Comparison of ENCODE assay signal across 28 cellular contexts in genomic region chr10:35612385-35613106, GRCh38. TPM values are rescaled to one million over a fixed set of nuclear protein-coding genes. Genes with fewer than 3 reads are reported as not detected.
"Had no signal": no experiment of that assay in that cellular context is flagged by ENCODE, and none has a peak within 500 bp of the region (broad histone marks: within the 10 kb centered on the region; RNA-seq: fewer than 3 reads in every experiment).

No MANE protein-coding gene starts in this region.

- H3K4me2 ChIP-seq: PC-9 had no signal

- H3K36me3 ChIP-seq: adrenal gland had no signal

- H3K4me3 ChIP-seq: adrenal gland, PC-9, SK-N-MC had no signal

- ATAC-seq: activated CD8-positive, alpha-beta T cell treated with anti-CD3 and anti-CD28 coated beads, Interleukin-2, amount 10 ng/mL, durations not matched to agents 7 days and 5 days had no signal

- H2AFZ ChIP-seq: PC-9 had no signal

- FAIRE-seq: colon had no signal

- DNase-seq: activated CD4-positive, alpha-beta T cell treated with anti-CD3 and anti-CD28 coated beads for 48 hours; activated CD4-positive, alpha-beta T cell treated with anti-CD3 and anti-CD28 coated beads, Interleukin-2, amount 50 U/mL, for 4 hours; activated CD4-positive, CD25-positive, alpha-beta regulatory T cell treated with anti-CD3 and anti-CD28 coated beads, Interleukin-2, amount 50 U/mL, for 72 hours; activated CD8-positive, alpha-beta memory T cell treated with anti-CD3 and anti-CD28 coated beads, Interleukin-2, amount 50 U/mL, for 48 hours; activated CD8-positive, alpha-beta T cell treated with anti-CD3 and anti-CD28 coated beads, Interleukin-2, amount 10 ng/mL, durations not matched to agents 7 days and 5 days; activated naive CD4-positive, alpha-beta T cell treated with anti-CD3 and anti-CD28 coated beads, Interleukin-2, amount 50 U/mL, for 16 hours; activated naive CD8-positive, alpha-beta T cell treated with anti-CD3 and anti-CD28 coated beads, Interleukin-2, amount 10 ng/mL, durations not matched to agents 7 days and 5 days; activated T-cell treated with anti-CD3 and anti-CD28 coated beads, Interleukin-2, amount 50 U/mL, for 1 hour; adrenal gland; anterior cingulate cortex; cerebellar nuclear complex; MM.1S; NCI-H1105 treated with DMSO at 0.1 percent for 48 hours; NCI-H1436 treated with DMSO at 0.1 percent for 48 hours; NCI-H187 treated with DMSO at 0.1 percent for 48 hours; NCI-H2171; NCI-H2227 treated with DMSO at 0.1 percent for 48 hours; NCI-H446 treated with DMSO at 0.1 percent for 48 hours; NCI-H524 treated with DMSO at 0.1 percent for 48 hours; NCI-H748 treated with DMSO at 0.1 percent for 48 hours; PC-9; SIG-M5; T-helper 1 cell had no signal

- H3K27ac ChIP-seq: adrenal gland, PC-9, SK-N-MC had no signal

- H3K9me3 ChIP-seq: adrenal gland had no signal

RNA-seq across cellular contexts. Expression of gene GJD4, which starts 7.4 kb away (rescaled TPM):
- total RNA-seq: activated CD8-positive, alpha-beta T cell treated with anti-CD3 and anti-CD28 coated beads, Interleukin-2, amount 10 ng/mL, durations not matched to agents 7 days and 5 days; activated naive CD8-positive, alpha-beta T cell treated with anti-CD3 and anti-CD28 coated beads, Interleukin-2, amount 10 ng/mL, durations not matched to agents 7 days and 5 days; adrenal gland; cardiac septum; PC-9; T-helper 2 cell treated with Interferon-gamma antibody and Interleukin-4, amounts not matched to agents 100 ng/mL and 5 ng/mL, for 36 hours; WTC11 had no signal

RNA-seq across cellular contexts. Expression of gene FZD8, which starts 29.6 kb away (rescaled TPM):
- total RNA-seq: PC-9 had no signal
